In the genomic region with DNA sequence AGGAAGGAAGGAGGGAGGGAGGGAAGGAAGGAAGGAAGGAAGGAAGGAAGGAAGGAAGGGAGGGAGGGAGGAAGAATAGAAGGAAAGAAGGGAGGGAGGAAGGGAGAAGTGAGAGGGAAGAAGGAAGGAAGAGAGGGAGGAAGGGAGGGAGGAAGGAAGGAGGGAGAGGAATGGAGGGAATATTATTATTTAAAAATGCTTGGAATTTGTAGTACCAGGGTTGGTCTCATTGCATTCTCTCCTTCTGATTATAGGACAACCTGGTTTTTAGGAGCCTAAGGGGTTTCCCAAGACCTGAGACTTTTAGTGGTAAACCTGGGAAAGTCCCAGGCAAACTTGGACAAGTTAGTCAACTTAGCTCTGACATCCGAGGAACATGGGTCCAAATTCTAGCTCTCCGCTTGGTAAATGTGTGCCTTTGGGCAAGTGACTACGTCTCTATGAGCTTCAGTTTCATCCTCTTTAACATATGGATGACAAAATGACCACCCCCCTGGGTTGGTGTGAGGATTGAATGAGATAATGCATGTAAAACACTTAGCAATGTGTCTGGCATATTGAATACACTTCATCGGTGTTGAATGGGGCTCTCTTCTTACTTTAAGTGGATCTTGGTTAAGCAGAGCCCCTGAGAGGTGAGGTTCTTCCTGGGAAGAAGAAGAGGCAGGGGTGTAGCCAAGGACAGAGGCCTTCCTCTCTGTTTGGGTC, we compare ENCODE assay signal across 14 cellular contexts.
DNase-seq lines count a peak whose midpoint lies in the region; ATAC-seq, FAIRE-seq and TF ChIP-seq lines count a peak whose summit lies in the region.
"Had no signal": no experiment of that assay in that cellular context is flagged by ENCODE, and none has a peak within 500 bp of the region (broad histone marks: within the 10 kb centered on the region; RNA-seq: fewer than 3 reads in every experiment).

No MANE protein-coding gene starts in this region.

- H3K4me1 ChIP-seq in SK-N-SH (ENCODE audit: control insufficient read depth in 1 of 2, insufficient read depth in 2 of 2, low read depth in 1 of 2, low read length in 1 of 2) (peaks cover 5 to 14% of the 10 kb centered on the region in 2 experiments), astrocyte (ENCODE audit: insufficient read depth, low read length) (peaks cover 11% of the 10 kb centered on the region)
- H3K4me1 ChIP-seq: prostate gland had no signal

- H3K4me3 Mint-ChIP-seq in astrocyte (ENCODE audit: unreplicated experiment) = no peak overlapping the region
- H3K4me3 Mint-ChIP-seq: activated T-helper 17 cell treated with anti-CD3 and anti-CD28 coated beads, Interleukin-2, amount 50 U/mL, for 72 hours had no signal

- no peak for TF ChIP-seq EP300 in SK-N-SH (IDR thresholded peaks at IDR 0.05; ENCODE audit: borderline replicate concordance in 1 of 2, low read depth in 1 of 2, low read length in 1 of 2)

- H3K4me1 Mint-ChIP-seq in astrocyte (ENCODE audit: low read depth, unreplicated experiment) = peaks cover 13% of the 10 kb centered on the region
- H3K4me1 Mint-ChIP-seq: activated T-helper 17 cell treated with anti-CD3 and anti-CD28 coated beads, Interleukin-2, amount 50 U/mL, for 72 hours had no signal

- no peak for TF ChIP-seq RAD21 in SK-N-SH (IDR thresholded peaks at IDR 0.05; ENCODE audit: low read length)

- no peaks in the 10 kb centered on the region for H3K9me2 ChIP-seq in SK-N-SH

- no peaks in the 10 kb centered on the region for H3K27me3 ChIP-seq in SK-N-SH (ENCODE audit: insufficient read depth)
- H3K27me3 ChIP-seq in astrocyte (ENCODE audit: insufficient read depth, low read length) = no peaks in the 10 kb centered on the region

- H3K9ac ChIP-seq in SK-N-SH = 0 out of 2 replicates have a peak overlapping the region, but pooled peaks have one; percentile 33
- peak overlapping the region; percentile 26 for H3K9ac ChIP-seq in astrocyte (ENCODE audit: low read length)

- H2AFZ ChIP-seq in SK-N-SH (ENCODE audit: low read depth) = peak overlapping the region; percentile 71; the same call in 1 of the 2 replicates
- peak overlapping the region; percentile 75 for H2AFZ ChIP-seq in astrocyte (ENCODE audit: low read depth, low read length)

- H3K4me3 ChIP-seq in SK-N-SH (ENCODE audit: low read depth in 2 of 2, low read length in 1 of 2) (no peak overlapping the region), astrocyte (ENCODE audit: insufficient read depth, low read depth, low read length) (no peak overlapping the region)
- H3K4me3 ChIP-seq: prostate gland had no signal

- no peak overlapping the region; a peak in 1 of 4 replicates for H3K27ac ChIP-seq in SK-N-SH (ENCODE audit: low read depth in 2 of 2, low read length in 1 of 2)
- H3K27ac ChIP-seq in astrocyte (ENCODE audit: low read depth, low read length) = peak overlapping the region; percentile 40
- H3K27ac ChIP-seq: prostate gland had no signal

- peak overlapping the region; percentile 62; the same call in 1 of the 2 replicates for H3K4me2 ChIP-seq in SK-N-SH
- peak overlapping the region; percentile 75 for H3K4me2 ChIP-seq in astrocyte (ENCODE audit: low read length)

- H3K79me2 ChIP-seq in SK-N-SH (ENCODE audit: insufficient read depth) (no peaks in the 10 kb centered on the region), astrocyte (ENCODE audit: insufficient read depth, low read length) (no peaks in the 10 kb centered on the region)

- peak overlapping the region; percentile 93 for H3K27ac Mint-ChIP-seq in astrocyte (ENCODE audit: unreplicated experiment)
- H3K27ac Mint-ChIP-seq: activated T-helper 17 cell treated with anti-CD3 and anti-CD28 coated beads, Interleukin-2, amount 50 U/mL, for 72 hours had no signal

- peaks cover 9% of the 10 kb centered on the region for H3K9me3 Mint-ChIP-seq in astrocyte (ENCODE audit: unreplicated experiment)

- POLR2A ChIA-PET in SK-N-SH (lab: Yijun Ruan, JAX) = no interaction called here

- 86% methylated on average over 4 of the region's 4 CpGs for WGBS in SK-N-SH (ENCODE audit: low lambda C conversion rate)

- TF ChIP-seq CTCF in SK-N-SH (IDR thresholded peaks at IDR 0.05) = no peak
- no peak for TF ChIP-seq CTCF in astrocyte (IDR thresholded peaks at IDR 0.05; ENCODE audit: insufficient read depth, low read depth, low read length)

- H3K27me3 Mint-ChIP-seq in astrocyte (ENCODE audit: low read depth, unreplicated experiment) = peaks cover 21% of the 10 kb centered on the region
- H3K27me3 Mint-ChIP-seq: activated T-helper 17 cell treated with anti-CD3 and anti-CD28 coated beads, Interleukin-2, amount 50 U/mL, for 72 hours had no signal

- no peaks in the 10 kb centered on the region for H4K20me1 ChIP-seq in SK-N-SH (ENCODE audit: insufficient read depth)
- H4K20me1 ChIP-seq in astrocyte (ENCODE audit: insufficient read depth, low read length) = no peaks in the 10 kb centered on the region

- DNase-seq in SK-N-SH (no peak), astrocyte (ENCODE audit: low read depth) (no peak), NCI-H82 (lab: John Stamatoyannopoulos, UW) (no peak), GM19239 (ENCODE audit: insufficient read length, low spot score) (no peak)
- DNase-seq in stimulated activated naive CD8-positive, alpha-beta T cell treated with anti-CD3 and anti-CD28 coated beads, Interleukin-15, Interleukin-2, amounts not matched to agents 100 U/mL and 50 U/mL, for 24 hours = no peak
- DNase-seq: 8988T, KG1 had no signal

- H3K36me3 Mint-ChIP-seq in astrocyte (ENCODE audit: low read depth, unreplicated experiment) = no peaks in the 10 kb centered on the region

- H3K36me3 ChIP-seq in SK-N-SH (replicated peaks in 1 of 2; ENCODE audit: control insufficient read depth in 1 of 2, insufficient read depth in 2 of 2, low read length in 1 of 2) = no peaks in the 10 kb centered on the region
- H3K36me3 ChIP-seq in astrocyte (ENCODE audit: insufficient read depth, low read length) = no peaks in the 10 kb centered on the region
- H3K36me3 ChIP-seq: prostate gland had no signal

- ATAC-seq in SK-N-SH treated with all-trans-retinoic acid at 6 μM for 48 hours (no peak), HG02938 (IDR thresholded peaks at IDR 0.05; ENCODE audit: unreplicated experiment) (peak; percentile 22), GM18867 (IDR thresholded peaks at IDR 0.05; ENCODE audit: unreplicated experiment) (no peak)
- ATAC-seq in stimulated activated naive CD8-positive, alpha-beta T cell treated with anti-CD3 and anti-CD28 coated beads, Interleukin-15, Interleukin-2, amounts not matched to agents 100 U/mL and 50 U/mL, for 24 hours = peak; percentile 29
- ATAC-seq: activated T-helper 17 cell treated with anti-CD3 and anti-CD28 coated beads, Interleukin-2, amount 50 U/mL, for 72 hours had no signal

- CTCF ChIA-PET in SK-N-SH (lab: Yijun Ruan, JAX) = no interaction called here

- H3K9me3 ChIP-seq in SK-N-SH (no peaks in the 10 kb centered on the region), astrocyte (ENCODE audit: insufficient read depth, low read depth, low read length) (no peaks in the 10 kb centered on the region)
- H3K9me3 ChIP-seq: prostate gland had no signal

- FAIRE-seq in astrocyte (lab: Jason Lieb, UNC) (no peak), GM19239 (lab: Jason Lieb, UNC) (no peak)
- FAIRE-seq: G401.6, islet of Langerhans had no signal

- peaks cover 6% of the 10 kb centered on the region for H3F3A ChIP-seq in SK-N-SH (replicated peaks; ENCODE audit: insufficient read depth)

TF ChIP-seq in SK-N-SH, 30 proteins besides CTCF, POLR2A, EP300 and RAD21 (continues in another document):
- TF ChIP-seq NFIC (IDR thresholded peaks at IDR 0.05; ENCODE audit: borderline replicate concordance) (no peak), FOSL2 (IDR thresholded peaks at IDR 0.05; ENCODE audit: borderline replicate concordance, low read depth) (no peak), MXI1 (IDR thresholded peaks at IDR 0.05; ENCODE audit: low read depth, low read length) (no peak), MEF2A (IDR thresholded peaks at IDR 0.05; ENCODE audit: borderline replicate concordance, low read depth) (no peak), GABPA (IDR thresholded peaks at IDR 0.05; ENCODE audit: low read depth) (no peak), GATA2 (CRISPR knock-in tag; IDR thresholded peaks at IDR 0.05) (no peak)
- TF ChIP-seq, protein P1, sequence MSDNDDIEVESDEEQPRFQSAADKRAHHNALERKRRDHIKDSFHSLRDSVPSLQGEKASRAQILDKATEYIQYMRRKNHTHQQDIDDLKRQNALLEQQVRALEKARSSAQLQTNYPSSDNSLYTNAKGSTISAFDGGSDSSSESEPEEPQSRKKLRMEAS (IDR thresholded peaks at IDR 0.05; ENCODE audit: low read depth) = no peak
- TF ChIP-seq, protein P2, sequence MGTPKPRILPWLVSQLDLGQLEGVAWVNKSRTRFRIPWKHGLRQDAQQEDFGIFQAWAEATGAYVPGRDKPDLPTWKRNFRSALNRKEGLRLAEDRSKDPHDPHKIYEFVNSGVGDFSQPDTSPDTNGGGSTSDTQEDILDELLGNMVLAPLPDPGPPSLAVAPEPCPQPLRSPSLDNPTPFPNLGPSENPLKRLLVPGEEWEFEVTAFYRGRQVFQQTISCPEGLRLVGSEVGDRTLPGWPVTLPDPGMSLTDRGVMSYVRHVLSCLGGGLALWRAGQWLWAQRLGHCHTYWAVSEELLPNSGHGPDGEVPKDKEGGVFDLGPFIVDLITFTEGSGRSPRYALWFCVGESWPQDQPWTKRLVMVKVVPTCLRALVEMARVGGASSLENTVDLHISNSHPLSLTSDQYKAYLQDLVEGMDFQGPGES (IDR thresholded peaks at IDR 0.05; ENCODE audit: low read depth, low read length) = no peak

TF ChIP-seq in SK-N-SH treated with all-trans-retinoic acid at 6 μM for 48 hours, 23 proteins besides CTCF, POLR2A, EP300 and RAD21 (continues in another document):
- TF ChIP-seq ZFP30 (CRISPR knock-in tag; IDR thresholded peaks at IDR 0.05) (no peak), RARB (CRISPR knock-in tag; IDR thresholded peaks at IDR 0.05) (no peak), CSDC2 (CRISPR knock-in tag; IDR thresholded peaks at IDR 0.05) (no peak), TOX (CRISPR knock-in tag; IDR thresholded peaks at IDR 0.05; ENCODE audit: borderline replicate concordance) (no peak), ZNF70 (CRISPR knock-in tag; IDR thresholded peaks at IDR 0.05) (no peak), SNAI2 (CRISPR knock-in tag; IDR thresholded peaks at IDR 0.05) (no peak), ARNTL (CRISPR knock-in tag; IDR thresholded peaks at IDR 0.05; ENCODE audit: borderline replicate concordance, low read depth) (no peak), GLIS3 (CRISPR knock-in tag; IDR thresholded peaks at IDR 0.05) (no peak), ZFP3 (CRISPR knock-in tag; IDR thresholded peaks at IDR 0.05) (no peak)

Comparison
In these comparisons a context has a peak if more than half of its experiments do, and no peak if none do; other contexts are left out.
1. ATAC-seq: peak in HG02938 (single experiment) and stimulated activated naive CD8-positive, alpha-beta T cell treated with anti-CD3 and anti-CD28 coated beads, Interleukin-15, Interleukin-2, amounts not matched to agents 100 U/mL and 50 U/mL, for 24 hours (single experiment); none in SK-N-SH treated with all-trans-retinoic acid at 6 μM for 48 hours (single experiment) and GM18867 (single experiment).